8 cellular contexts compared by ENCODE assay signal in genomic region chr11:13440100-13440855, GRCh38. TPM values are rescaled to one million over a fixed set of nuclear protein-coding genes. Genes with fewer than 3 reads are reported as not detected.
DNase-seq lines count a peak whose midpoint lies in the region; ATAC-seq and TF ChIP-seq lines count a peak whose summit lies in the region.

No MANE protein-coding gene starts in this region.

- POLR2A ChIA-PET in A673 (lab: Charles Lee; ENCODE audit: low non-redundant PET): no interaction called here

- no TSS peak for BruUV-seq in A673 (replicated peaks; lab: Mats Ljungman, UMichigan)

- no peaks in the 10 kb centered on the region for H3K4me1 ChIP-seq in A673 (ENCODE audit: insufficient read depth, low read length, poor library complexity, severe bottlenecking)

- intact Hi-C loops in A673 (cut with micrococcal nuclease; ENCODE audit: unreplicated experiment) (no loop called here), left cardiac atrium (cut with DNase I) (no loop called here)

- H3K9me3 ChIP-seq in A673 (ENCODE audit: low read depth, low read length, poor library complexity, severe bottlenecking): no peaks in the 10 kb centered on the region

- no peaks in the 10 kb centered on the region for H3K27me3 ChIP-seq in A673 (replicated peaks; ENCODE audit: insufficient read depth, low read depth, low read length, poor library complexity)

- DNase-seq in A673 (ENCODE audit: low spot score) (peak; percentile 78), HFF-Myc (ENCODE audit: extremely low read depth, low read depth) (peak; percentile 76), amygdala (lab: John Stamatoyannopoulos, UW) (peak in 35 of 56 donors; percentile 2 to 68 (median 22)), left cardiac atrium (peak; percentile 36), skeletal muscle cell (ENCODE audit: low read depth) (peak; percentile 82)

- no peaks in the 10 kb centered on the region for H3K36me3 ChIP-seq in A673 (ENCODE audit: insufficient read depth, low read length, poor library complexity, severe bottlenecking)

- H3K4me3 ChIP-seq in A673 (ENCODE audit: low read depth, low read length, poor library complexity, severe bottlenecking) (peak overlapping the region; percentile 26), HFF-Myc (replicated peaks; ENCODE audit: low read depth, low read length) (peak overlapping the region; percentile 26), skeletal muscle cell (ENCODE audit: low read depth, low read length) (peak overlapping the region; percentile 23)

- no peak overlapping the region for H3K27ac ChIP-seq in A673 (ENCODE audit: low read depth, low read length, poor library complexity, severe bottlenecking)

- TF ChIP-seq CTCF in A673 (conservative IDR thresholded peaks at IDR 0.05; ENCODE audit: low read depth, low read length): no peak
- no peak for TF ChIP-seq CTCF in HFF-Myc (IDR thresholded peaks at IDR 0.05; ENCODE audit: low read depth, low read length, missing control alignments)

- CTCF ChIA-PET in A673 (lab: Charles Lee): no interaction called here

- ATAC-seq in left cardiac atrium (peak; percentile 97 to 100), HG02852 (IDR thresholded peaks at IDR 0.05; ENCODE audit: unreplicated experiment) (no peak), HG03135 (IDR thresholded peaks at IDR 0.05; ENCODE audit: unreplicated experiment) (no peak), GM21423 (IDR thresholded peaks at IDR 0.05; ENCODE audit: unreplicated experiment) (no peak)

RNA-seq across cellular contexts. Expression of gene BTBD10, which starts 22.7 kb away (rescaled TPM):
- total RNA-seq in A673 (2021) (18.0 and 18.4 TPM in 2 replicates), left cardiac atrium (10 to 100 TPM; 19.5 to 23.5 TPM)

RNA-seq across cellular contexts. Expression of gene PTH, which starts 55.5 kb away (rescaled TPM):
- total RNA-seq in A673 (2021): not detected in 2 replicates
- total RNA-seq in left cardiac atrium: not detected

Comparison
In these comparisons a context has a peak if more than half of its experiments do, and no peak if none do; other contexts are left out.
1. DNase-seq: peak in every context shown above with its lines; median percentile 82 in skeletal muscle cell; 78 in A673; 76 in HFF-Myc; 36 in left cardiac atrium; 22 in amygdala.
2. ATAC-seq: peak in left cardiac atrium (2 of 2); none in HG02852 (single experiment), HG03135 (single experiment) and GM21423 (single experiment).
3. Peak in every context shown above with its lines, with median percentiles within 50 percentile points of each other: H3K4me3 ChIP-seq.